In genomic region chr3:129112308-129113052, GRCh38 we compare ENCODE assay signal across 11 cellular contexts. TPM values are rescaled to one million over a fixed set of nuclear protein-coding genes. Genes with fewer than 3 reads are reported as not detected.
A peak's percentile ranks its signal among the peaks of the same experiment; 100 is the strongest.
DNase-seq lines count a peak whose midpoint lies in the region; ATAC-seq and TF ChIP-seq lines count a peak whose summit lies in the region.
"Had no signal": no experiment of that assay in that cellular context is flagged by ENCODE, and none has a peak within 500 bp of the region (broad histone marks: within the 10 kb centered on the region; RNA-seq: fewer than 3 reads in every experiment).

No MANE protein-coding gene starts in this region.

- H3K36me3 ChIP-seq in thyroid gland = no peaks in the 10 kb centered on the region

- no peaks in the 10 kb centered on the region for H3K27me3 ChIP-seq in thyroid gland

- H3K27ac Mint-ChIP-seq in stimulated activated naive B cell treated with anti-CD40 and anti-IgM and Interleukin-4, amounts not matched to agents 10 μg/mL and 1 μg/mL and 100 μg/mL, for 72 hours = no peak overlapping the region

- no peak overlapping the region for H3K4me3 ChIP-seq in thyroid gland (replicated peaks in 1 of 3)

- TF ChIP-seq POLR2A in thyroid gland (IDR thresholded peaks at IDR 0.05) = no peak

- WGBS in thyroid gland, 2 donors = 60 to 80% methylated on average over 3 of the region's 3 CpGs

- peak; percentile 48 for DNase-seq in stimulated activated CD4-positive, alpha-beta T cell treated with anti-CD3 and anti-CD28 coated beads, Interleukin-15, amount 100 ng/mL, for 24 hours
- no peak for DNase-seq in stimulated activated CD4-positive, alpha-beta T cell treated with anti-CD3 and anti-CD28 coated beads, Interleukin-12 subunit alpha, Interleukin-12 subunit beta, amount 100 ng/mL, for 4 hours
- peak; percentile 69 for DNase-seq in SIG-M5 (lab: John Stamatoyannopoulos, UW)
- peak; percentile 75 for DNase-seq in dedifferentiated amniotic fluid mesenchymal stem cell (ENCODE audit: extremely low spot score)
- no peak for DNase-seq in thyroid gland
- DNase-seq in stimulated activated naive B cell treated with anti-CD40 and anti-IgM and Interleukin-4, amounts not matched to agents 10 μg/mL and 1 μg/mL and 100 μg/mL, for 72 hours = no peak
- DNase-seq: central memory CD4-positive, alpha-beta T cell; NCI-H1092 treated with DMSO at 0.1 percent for 48 hours had no signal

- peaks cover 13 to 16% of the 10 kb centered on the region in 2 donors for H3K4me1 Mint-ChIP-seq in stimulated activated naive B cell treated with anti-CD40 and anti-IgM and Interleukin-4, amounts not matched to agents 10 μg/mL and 1 μg/mL and 100 μg/mL, for 72 hours

- ATAC-seq in stimulated activated naive B cell treated with anti-CD40 and anti-IgM and Interleukin-4, amounts not matched to agents 10 μg/mL and 1 μg/mL and 100 μg/mL, for 72 hours (replicated peaks) = no peak
- ATAC-seq in GM21515 (IDR thresholded peaks at IDR 0.05; ENCODE audit: unreplicated experiment) (no peak), HG03432 (IDR thresholded peaks at IDR 0.05; ENCODE audit: unreplicated experiment) (no peak)

- intact Hi-C loops in thyroid gland (cut with DNase I) = no loop called here

- peak overlapping the region; percentile 66 to 85 (median 78) for H3K27ac ChIP-seq in thyroid gland

- no peaks in the 10 kb centered on the region for H3K9me3 Mint-ChIP-seq in stimulated activated naive B cell treated with anti-CD40 and anti-IgM and Interleukin-4, amounts not matched to agents 10 μg/mL and 1 μg/mL and 100 μg/mL, for 72 hours

- H3K4me1 ChIP-seq in thyroid gland = peaks cover 34 to 71% of the 10 kb centered on the region in 2 donors

- TF ChIP-seq CTCF in thyroid gland (IDR thresholded peaks at IDR 0.05) = no peak

- H3K9me3 ChIP-seq in thyroid gland = no peaks in the 10 kb centered on the region

- no peak overlapping the region for H3K4me3 Mint-ChIP-seq in stimulated activated naive B cell treated with anti-CD40 and anti-IgM and Interleukin-4, amounts not matched to agents 10 μg/mL and 1 μg/mL and 100 μg/mL, for 72 hours

- no peaks in the 10 kb centered on the region for H3K27me3 Mint-ChIP-seq in stimulated activated naive B cell treated with anti-CD40 and anti-IgM and Interleukin-4, amounts not matched to agents 10 μg/mL and 1 μg/mL and 100 μg/mL, for 72 hours

- H3K36me3 Mint-ChIP-seq in stimulated activated naive B cell treated with anti-CD40 and anti-IgM and Interleukin-4, amounts not matched to agents 10 μg/mL and 1 μg/mL and 100 μg/mL, for 72 hours = peaks cover 12 to 34% of the 10 kb centered on the region in 2 donors

RNA-seq across cellular contexts. Expression of gene RAB43, which starts 9.1 kb away (rescaled TPM):
- total RNA-seq in thyroid gland = 10 to 100 TPM; 22.8 to 34.4 (median 26.1) TPM

RNA-seq across cellular contexts. Expression of gene ISY1, which starts 48.4 kb away (rescaled TPM):
- total RNA-seq in thyroid gland = 10 to 100 TPM; 15.8 to 31.8 (median 20.2) TPM

RNA-seq across cellular contexts. Expression of gene GP9, which starts 51.9 kb away (rescaled TPM):
- not detected for total RNA-seq in thyroid gland
- total RNA-seq: glomerular endothelial cell had no signal

Comparison
In these comparisons a context has a peak if more than half of its experiments do, and no peak if none do; other contexts are left out.
1. DNase-seq: peak in stimulated activated CD4-positive, alpha-beta T cell treated with anti-CD3 and anti-CD28 coated beads, Interleukin-15, amount 100 ng/mL, for 24 hours (single experiment), SIG-M5 (single experiment) and dedifferentiated amniotic fluid mesenchymal stem cell (single experiment); none in stimulated activated CD4-positive, alpha-beta T cell treated with anti-CD3 and anti-CD28 coated beads, Interleukin-12 subunit alpha, Interleukin-12 subunit beta, amount 100 ng/mL, for 4 hours (single experiment), thyroid gland (0 of 2) and stimulated activated naive B cell treated with anti-CD40 and anti-IgM and Interleukin-4, amounts not matched to agents 10 μg/mL and 1 μg/mL and 100 μg/mL, for 72 hours (single experiment).